In the genomic region with DNA sequence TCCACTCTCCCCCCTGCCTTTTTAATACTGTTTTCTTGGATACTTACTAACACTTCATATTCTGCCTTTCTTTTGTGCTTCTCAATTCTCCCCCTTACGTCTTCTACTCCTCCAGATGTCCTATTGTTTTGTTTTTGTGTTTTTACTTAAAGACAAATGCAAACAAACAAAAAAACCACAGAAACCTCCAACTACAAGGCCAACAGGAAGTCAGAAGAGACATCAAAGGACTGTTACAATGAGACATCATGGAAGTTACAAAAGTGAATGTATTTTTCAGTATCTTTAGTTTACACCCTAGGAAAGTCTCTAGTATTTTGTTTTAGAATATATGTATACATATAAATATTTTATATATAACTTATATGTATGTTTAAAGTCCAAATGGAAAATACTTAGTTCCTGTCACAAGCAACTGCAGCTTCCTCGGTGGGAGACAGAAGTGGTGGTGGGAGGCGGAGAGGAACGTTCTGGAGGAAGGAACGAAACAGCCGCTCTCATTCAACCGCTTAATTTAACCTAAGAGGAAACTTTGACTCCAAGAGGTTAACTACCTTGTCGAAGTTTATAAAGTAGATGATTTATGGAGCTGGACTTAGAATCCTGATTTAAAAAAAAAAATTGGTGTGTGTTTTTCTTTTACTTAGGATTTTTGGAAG, we compare ENCODE assay signal across 13 cellular contexts.
DNase-seq lines count a peak whose midpoint lies in the region; ATAC-seq and TF ChIP-seq lines count a peak whose summit lies in the region.
"Had no signal": no experiment of that assay in that cellular context is flagged by ENCODE, and none has a peak within 500 bp of the region (broad histone marks: within the 10 kb centered on the region; RNA-seq: fewer than 3 reads in every experiment).

No MANE protein-coding gene starts in this region.

- no CpG with 5 or more reads among the region's 8 CpGs for WGBS in neuronal stem cell (ENCODE audit: extremely low coverage in 2 of 2, insufficient read length in 2 of 2, insufficient replicate concordance in 1 of 2), 2 donors
- WGBS in heart right ventricle, 2 donors: 76 to 85% methylated on average over 8 of the region's 8 CpGs

- no peaks in the 10 kb centered on the region for H3K9me3 Mint-ChIP-seq in activated T-helper 2 cell treated with anti-CD3 and anti-CD28 coated beads, Interferon-gamma antibody, Interleukin-2, Interleukin-4, amounts not matched to agents 10 μg/mL and 5 μg/mL and 100 μg/mL, durations not matched to agents 14 hours and 24 hours and 36 hours

- intact Hi-C loops in activated T-helper 2 cell treated with anti-CD3 and anti-CD28 coated beads, Interferon-gamma antibody, Interleukin-2, Interleukin-4, amounts not matched to agents 10 μg/mL and 5 μg/mL and 100 μg/mL, durations not matched to agents 14 hours and 24 hours and 36 hours (cut with micrococcal nuclease): no loop called here
- intact Hi-C loops in heart right ventricle (cut with DNase I): no loop called here

- H3K9me3 ChIP-seq in DND-41 (ENCODE audit: insufficient read depth, low read length, severe bottlenecking) (no peaks in the 10 kb centered on the region), neuronal stem cell (replicated peaks in 1 of 2; ENCODE audit: control insufficient read depth in 2 of 2, insufficient read depth in 1 of 2, low read depth in 1 of 2, low read length in 2 of 2) (no peaks in the 10 kb centered on the region), heart right ventricle (no peaks in the 10 kb centered on the region)
- H3K9me3 ChIP-seq: MG63 had no signal

- no peak overlapping the region for H3K23ac ChIP-seq in neuronal stem cell (ENCODE audit: low read depth, low read length, poor library complexity)

- H2BK15ac ChIP-seq in neuronal stem cell (ENCODE audit: low read length): no peak overlapping the region

- H3K79me2 ChIP-seq in DND-41 (ENCODE audit: insufficient read depth, low read length): no peaks in the 10 kb centered on the region

- H3K4ac ChIP-seq in neuronal stem cell (ENCODE audit: low read length): no peak overlapping the region

- no peak overlapping the region for H2AK5ac ChIP-seq in neuronal stem cell (ENCODE audit: low read depth, low read length)

- H3K4me3 ChIP-seq in DND-41 (ENCODE audit: low read depth in 1 of 2, low read length in 2 of 2) (no peak overlapping the region), neuronal stem cell (ENCODE audit: low read length in 2 of 2) (no peak overlapping the region), heart right ventricle (no peak overlapping the region)
- H3K4me3 ChIP-seq: MG63, SK-N-MC had no signal

- H3K27ac Mint-ChIP-seq in activated T-helper 2 cell treated with anti-CD3 and anti-CD28 coated beads, Interferon-gamma antibody, Interleukin-2, Interleukin-4, amounts not matched to agents 10 μg/mL and 5 μg/mL and 100 μg/mL, durations not matched to agents 14 hours and 24 hours and 36 hours: peak overlapping the region; percentile 9

- H3K36me3 ChIP-seq in DND-41 (ENCODE audit: insufficient read depth, low read length): no peaks in the 10 kb centered on the region
- no peaks in the 10 kb centered on the region for H3K36me3 ChIP-seq in neuronal stem cell (replicated peaks in 1 of 2; ENCODE audit: control insufficient read depth in 2 of 2, insufficient read depth in 2 of 2, low read length in 2 of 2)
- no peaks in the 10 kb centered on the region for H3K36me3 ChIP-seq in heart right ventricle
- H3K36me3 ChIP-seq: MG63 had no signal

- peak; percentile 13 for DNase-seq in DND-41
- no peak for DNase-seq in activated T-helper 2 cell treated with anti-CD3 and anti-CD28 coated beads, Interferon-gamma antibody, Interleukin-2, Interleukin-4, amounts not matched to agents 10 μg/mL and 5 μg/mL and 100 μg/mL, durations not matched to agents 14 hours and 24 hours and 36 hours (ENCODE audit: low spot score)
- DNase-seq in neuronal stem cell (ENCODE audit: low spot score): no peak
- no peak for DNase-seq in heart right ventricle
- DNase-seq: CD4-positive, alpha-beta memory T cell; GDM1; MG63; NCI-H1092 treated with DMSO at 0.1 percent for 48 hours; NCI-H524 had no signal

- H2BK12ac ChIP-seq in neuronal stem cell (ENCODE audit: low read length): no peak overlapping the region

- H4K20me1 ChIP-seq in DND-41 (ENCODE audit: insufficient read depth, low read length): no peaks in the 10 kb centered on the region

- peaks cover 11% of the 10 kb centered on the region for H3K27me3 Mint-ChIP-seq in activated T-helper 2 cell treated with anti-CD3 and anti-CD28 coated beads, Interferon-gamma antibody, Interleukin-2, Interleukin-4, amounts not matched to agents 10 μg/mL and 5 μg/mL and 100 μg/mL, durations not matched to agents 14 hours and 24 hours and 36 hours (ENCODE audit: low read depth)

- no peak overlapping the region for H2BK5ac ChIP-seq in neuronal stem cell (ENCODE audit: low read length)

- H3K27ac ChIP-seq in DND-41 (ENCODE audit: low read length): peak overlapping the region; percentile 50; the same call in 1 of the 2 replicates
- H3K27ac ChIP-seq in neuronal stem cell (replicated peaks; ENCODE audit: low read length): no peak overlapping the region
- no peak overlapping the region for H3K27ac ChIP-seq in heart right ventricle
- H3K27ac ChIP-seq: SK-N-MC had no signal

- no peak overlapping the region for H4K91ac ChIP-seq in neuronal stem cell (ENCODE audit: low read depth, low read length, poor library complexity)

- H3K18ac ChIP-seq in neuronal stem cell (ENCODE audit: low read length): no peak overlapping the region

- H3K27me3 ChIP-seq in DND-41 (ENCODE audit: insufficient read depth, low read length, poor library complexity): no peaks in the 10 kb centered on the region
- H3K27me3 ChIP-seq in neuronal stem cell (ENCODE audit: control insufficient read depth in 3 of 3, insufficient read depth in 3 of 3, low read depth in 1 of 3, low read length in 3 of 3): no peaks in the 10 kb centered on the region
- peaks cover 0 to 9% (median 0%) of the 10 kb centered on the region in 7 donors for H3K27me3 ChIP-seq in heart right ventricle
- H3K27me3 ChIP-seq: MG63 had no signal

- no peak for TF ChIP-seq CTCF in DND-41 (IDR thresholded peaks at IDR 0.05; ENCODE audit: borderline replicate concordance, extremely low read depth, low read length, poor library complexity, severe bottlenecking)
- no peak for TF ChIP-seq CTCF in heart right ventricle (IDR thresholded peaks at IDR 0.05)

- H3K79me1 ChIP-seq in neuronal stem cell (ENCODE audit: low read depth, low read length): no peaks in the 10 kb centered on the region

- ATAC-seq in DND-41 (ENCODE audit: insufficient read depth, low read depth) (peak; percentile 80), HG03432 (IDR thresholded peaks at IDR 0.05; ENCODE audit: unreplicated experiment) (peak; percentile 35), heart right ventricle (no peak), HG03196 (IDR thresholded peaks at IDR 0.05; ENCODE audit: unreplicated experiment) (no peak), HG03460 (IDR thresholded peaks at IDR 0.05; ENCODE audit: unreplicated experiment) (no peak)

- peaks cover 5% of the 10 kb centered on the region for H3K4me1 Mint-ChIP-seq in activated T-helper 2 cell treated with anti-CD3 and anti-CD28 coated beads, Interferon-gamma antibody, Interleukin-2, Interleukin-4, amounts not matched to agents 10 μg/mL and 5 μg/mL and 100 μg/mL, durations not matched to agents 14 hours and 24 hours and 36 hours (ENCODE audit: low read depth)

- H3K9ac ChIP-seq in DND-41 (ENCODE audit: low read depth, low read length) (no peak overlapping the region), neuronal stem cell (ENCODE audit: low read depth, low read length, poor library complexity) (no peak overlapping the region)

- no peak overlapping the region for H3K4me3 Mint-ChIP-seq in activated T-helper 2 cell treated with anti-CD3 and anti-CD28 coated beads, Interferon-gamma antibody, Interleukin-2, Interleukin-4, amounts not matched to agents 10 μg/mL and 5 μg/mL and 100 μg/mL, durations not matched to agents 14 hours and 24 hours and 36 hours (ENCODE audit: low read depth)

- peak overlapping the region; percentile 6; the same call in 1 of the 2 replicates for H3K4me2 ChIP-seq in DND-41 (ENCODE audit: insufficient read depth, low read length)
- no peak overlapping the region for H3K4me2 ChIP-seq in neuronal stem cell (ENCODE audit: insufficient read depth, low read length, poor library complexity, severe bottlenecking)

- H2AFZ ChIP-seq in DND-41 (ENCODE audit: low read depth, low read length): no peak overlapping the region
- H2AFZ ChIP-seq in neuronal stem cell (ENCODE audit: low read length): peak overlapping the region; percentile 29

- H3K36me3 Mint-ChIP-seq in activated T-helper 2 cell treated with anti-CD3 and anti-CD28 coated beads, Interferon-gamma antibody, Interleukin-2, Interleukin-4, amounts not matched to agents 10 μg/mL and 5 μg/mL and 100 μg/mL, durations not matched to agents 14 hours and 24 hours and 36 hours (ENCODE audit: low read depth): no peaks in the 10 kb centered on the region
- H3K36me3 Mint-ChIP-seq: CD4-positive, alpha-beta memory T cell had no signal

- no peak overlapping the region for H3K14ac ChIP-seq in neuronal stem cell (ENCODE audit: low read length)

- H2BK120ac ChIP-seq in neuronal stem cell (ENCODE audit: low read depth, low read length): no peak overlapping the region

- H4K8ac ChIP-seq in neuronal stem cell (ENCODE audit: low read depth, low read length): no peak overlapping the region

- peaks cover 19% of the 10 kb centered on the region for H3K4me1 ChIP-seq in DND-41 (ENCODE audit: insufficient read depth, low read length)
- H3K4me1 ChIP-seq in neuronal stem cell (ENCODE audit: control insufficient read depth in 2 of 2, insufficient read depth in 1 of 2, low read depth in 1 of 2, low read length in 2 of 2): peaks cover 0 to 9% of the 10 kb centered on the region in 2 donors
- peaks cover 0 to 24% (median 17%) of the 10 kb centered on the region in 9 donors for H3K4me1 ChIP-seq in heart right ventricle

Comparison
In these comparisons a context has a peak if more than half of its experiments do, and no peak if none do; other contexts are left out.
1. ATAC-seq: peak in DND-41 (single experiment) and HG03432 (single experiment); none in heart right ventricle (0 of 8), HG03196 (single experiment) and HG03460 (single experiment).